8 cellular contexts compared by ENCODE assay signal in the genomic region with DNA sequence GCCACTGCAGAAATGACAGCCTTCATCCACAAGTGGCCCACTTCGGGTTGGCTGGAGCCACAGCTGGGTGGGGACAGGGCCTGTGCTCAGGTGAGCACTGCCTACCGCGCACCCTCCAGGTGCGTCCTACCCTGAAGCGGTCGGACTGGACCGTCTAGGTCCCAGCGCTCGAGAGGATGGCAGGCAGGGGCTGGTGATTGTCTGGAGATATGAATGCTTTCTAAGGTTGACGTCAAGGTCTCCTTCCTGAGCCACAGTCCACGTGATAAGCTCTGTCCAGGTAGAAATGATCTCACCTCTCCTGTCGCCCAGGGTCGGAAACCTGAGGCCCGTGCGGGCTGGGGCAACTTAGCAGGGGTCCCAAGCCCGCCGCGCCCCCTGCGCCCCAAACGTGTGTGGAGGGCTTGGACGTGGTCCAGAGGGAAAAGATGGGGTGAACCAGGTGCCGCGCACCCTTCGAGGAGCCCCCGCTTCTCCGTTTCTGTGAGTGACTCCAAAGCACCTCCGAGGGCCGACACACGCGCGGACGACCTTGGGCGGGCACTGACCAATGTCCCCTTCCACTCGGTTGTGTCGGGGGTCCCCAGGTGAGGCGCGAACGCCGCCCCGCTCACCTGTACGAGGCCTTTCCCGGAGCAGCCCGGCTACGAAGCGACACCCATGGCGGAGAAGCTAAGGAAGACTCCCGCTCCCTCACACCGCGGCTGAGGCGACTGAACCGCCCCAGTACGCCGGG. TPM values are rescaled to one million over a fixed set of nuclear protein-coding genes. Genes with fewer than 3 reads are reported as not detected.
DNase-seq lines count a peak whose midpoint lies in the region; ATAC-seq and TF ChIP-seq lines count a peak whose summit lies in the region.

No MANE protein-coding gene starts in this region.

- H2AFZ ChIP-seq in KMS-11 (ENCODE audit: low read depth), result peak overlapping the region; percentile 72

- peak overlapping the region; percentile 53; the same call in 1 of the 2 replicates for H3K9ac ChIP-seq in ES-I3 (ENCODE audit: low read depth, low read length)
- H3K9ac ChIP-seq in KMS-11, result peak overlapping the region; percentile 12; the same call in 1 of the 2 replicates

- intact Hi-C loops in thyroid gland (cut with DNase I), result no loop called here

- H3K27ac ChIP-seq in KMS-11, result no peak overlapping the region
- peak overlapping the region; percentile 88 to 93 (median 92) for H3K27ac ChIP-seq in thyroid gland

- TF ChIP-seq CTCF in KMS-11 (conservative IDR thresholded peaks at IDR 0.05; ENCODE audit: low read depth, low read length), result no peak
- TF ChIP-seq CTCF in astrocyte of the cerebellum (IDR thresholded peaks at IDR 0.05; ENCODE audit: low read depth, low read length, missing control alignments), result no peak
- no peak for TF ChIP-seq CTCF in thyroid gland (IDR thresholded peaks at IDR 0.05)

- DNase-seq in astrocyte of the cerebellum (ENCODE audit: low read depth) (no peak), left kidney (ENCODE audit: low read depth, low spot score) (peak; percentile 58), thyroid gland (peak; percentile 85 to 86), NAMALWA (ENCODE audit: low spot score) (no peak), HuH-7 (ENCODE audit: low spot score) (no peak)

- no peaks in the 10 kb centered on the region for H4K20me1 ChIP-seq in KMS-11 (ENCODE audit: insufficient read depth)

- H3K9me3 ChIP-seq in ES-I3 (ENCODE audit: control insufficient read depth, insufficient read depth, low read length) (no peaks in the 10 kb centered on the region), thyroid gland (no peaks in the 10 kb centered on the region)

- 5 to 17% methylated on average over 23 to 37 of the region's 53 CpGs for WGBS in thyroid gland, 2 donors

- H3K4me1 ChIP-seq in ES-I3 (ENCODE audit: insufficient read depth, low read length) (no peaks in the 10 kb centered on the region), KMS-11 (ENCODE audit: low read depth, poor library complexity, severe bottlenecking) (peaks cover 15% of the 10 kb centered on the region), thyroid gland (peaks cover 7 to 19% of the 10 kb centered on the region in 2 donors)

- H3K4me3 ChIP-seq in KMS-11 (IDR thresholded peaks at IDR 0.05; ENCODE audit: insufficient read depth, low read depth, low read length) (no peak overlapping the region), astrocyte of the cerebellum (ENCODE audit: low read depth, low read length) (peak overlapping the region; percentile 65), thyroid gland (replicated peaks in 1 of 3) (peak overlapping the region; percentile 22 to 78 (median 75))

- peak; percentile 94 to 95 for TF ChIP-seq POLR2A in thyroid gland (IDR thresholded peaks at IDR 0.05)

- in situ Hi-C loops in astrocyte of the cerebellum (cut with HindIII; ENCODE audit: low sequenced_read_pairs), result no loop called here

- ATAC-seq in HG03139 (IDR thresholded peaks at IDR 0.05; ENCODE audit: unreplicated experiment), result no peak

- H3K36me3 ChIP-seq in ES-I3 (ENCODE audit: insufficient read depth, low read length) (no peaks in the 10 kb centered on the region), KMS-11 (ENCODE audit: insufficient read depth) (no peaks in the 10 kb centered on the region), thyroid gland (no peaks in the 10 kb centered on the region)

- H3K4me2 ChIP-seq in KMS-11, result peak overlapping the region; percentile 59

- H3K27me3 ChIP-seq in KMS-11 (ENCODE audit: insufficient read depth, low read depth) (no peaks in the 10 kb centered on the region; the same call in 1 of the 2 replicates), thyroid gland (no peaks in the 10 kb centered on the region)

- no peaks in the 10 kb centered on the region for H3K79me2 ChIP-seq in KMS-11 (ENCODE audit: insufficient read depth, low read depth)

RNA-seq across cellular contexts. Expression of a gene that starts 0.9 kb away (rescaled TPM):
- 10 to 100 TPM; 15.9 to 28.1 (median 20.4) TPM for total RNA-seq in thyroid gland

RNA-seq across cellular contexts. Expression of a gene that starts 20.9 kb away (rescaled TPM):
- 10 to 100 TPM in 1 of 4 donors, 1 to 10 TPM in 3; 5.0 to 23.6 (median 6.5) TPM for total RNA-seq in thyroid gland

Comparison
In these comparisons a context has a peak if more than half of its experiments do, and no peak if none do; other contexts are left out.
1. DNase-seq: peak in left kidney (single experiment) and thyroid gland (2 of 2); none in astrocyte of the cerebellum (single experiment), NAMALWA (single experiment) and HuH-7 (single experiment).